4 cellular contexts compared by ENCODE assay signal in genomic region chr1:212487286-212487685, GRCh38.
A peak's percentile ranks its signal among the peaks of the same experiment; 100 is the strongest.
TF ChIP-seq lines count a peak whose summit lies in the region.

No MANE protein-coding gene starts in this region.

TF ChIP-seq in HEK293, 187 proteins besides CTCF, POLR2A, EP300 and RAD21 (continues in another document):
- TF ChIP-seq HOXA7 (CRISPR knock-in tag; IDR thresholded peaks at IDR 0.05; ENCODE audit: borderline replicate concordance) (no peak), SP7 (tag by site-specific recombination; IDR thresholded peaks at IDR 0.05) (peak; percentile 44; the same call in 1 of the 2 replicates), ZFHX2 (tag by site-specific recombination; conservative IDR thresholded peaks at IDR 0.05) (no peak), ZNF571 (tag by site-specific recombination; IDR thresholded peaks at IDR 0.05) (no peak), ZNF391 (tag by site-specific recombination; IDR thresholded peaks at IDR 0.05; ENCODE audit: borderline replicate concordance, low read depth) (no peak), GLIS2 (tag by site-specific recombination; IDR thresholded peaks at IDR 0.05) (no peak), ZNF48 (tag by site-specific recombination; IDR thresholded peaks at IDR 0.05) (no peak), ZIC2 (tag by site-specific recombination; IDR thresholded peaks at IDR 0.05) (peak; percentile 60), ZBTB17 (tag by site-specific recombination; IDR thresholded peaks at IDR 0.05) (no peak), SCRT2 (tag by site-specific recombination; IDR thresholded peaks at IDR 0.05) (peak; percentile 67), ZBTB26 (tag by site-specific recombination; optimal IDR thresholded peaks at IDR 0.05) (no peak), KLF17 (tag by site-specific recombination; IDR thresholded peaks at IDR 0.05) (no peak), ZBTB6 (tag by site-specific recombination; IDR thresholded peaks at IDR 0.05) (no peak), ZNF174 (tag by site-specific recombination; IDR thresholded peaks at IDR 0.05) (no peak), IKZF3 (tag by site-specific recombination; IDR thresholded peaks at IDR 0.05) (no peak), ZBTB48 (tag by site-specific recombination; IDR thresholded peaks at IDR 0.05) (no peak)

TF ChIP-seq in K562, 482 proteins besides CTCF, POLR2A, EP300 and RAD21:
- TF ChIP-seq SETDB1 (IDR thresholded peaks at IDR 0.05; ENCODE audit: low read length): no peak
- no peak for TF ChIP-seq NFRKB (IDR thresholded peaks at IDR 0.05; ENCODE audit: low read depth)
- no peak for TF ChIP-seq EZH2 (IDR thresholded peaks at IDR 0.05; ENCODE audit: borderline replicate concordance, low read depth, low read length)
- TF ChIP-seq ZNF41 (CRISPR knock-in tag; conservative IDR thresholded peaks at IDR 0.05): no peak
- peak; percentile 9; the same call in 1 of the 2 replicates for TF ChIP-seq SMAD4 (CRISPR knock-in tag; conservative IDR thresholded peaks at IDR 0.05)
TF ChIP-seq in K562: peak in this region for 1.

TF ChIP-seq in GM12891, 5 proteins besides CTCF, POLR2A, EP300 and RAD21:
- no peak for TF ChIP-seq POLR2AphosphoS5 (IDR thresholded peaks at IDR 0.05; ENCODE audit: low read depth, low read length)
- TF ChIP-seq PAX5 (IDR thresholded peaks at IDR 0.05; ENCODE audit: insufficient read depth, low read length, severe bottlenecking): no peak
- no peak for TF ChIP-seq SPI1 (IDR thresholded peaks at IDR 0.05; ENCODE audit: low read depth, low read length)

TF ChIP-seq in SK-N-SH, 30 proteins besides CTCF, POLR2A, EP300 and RAD21:
- TF ChIP-seq FOSL2 (IDR thresholded peaks at IDR 0.05; ENCODE audit: borderline replicate concordance, low read depth) (no peak), GATA2 (CRISPR knock-in tag; IDR thresholded peaks at IDR 0.05) (no peak), NFIC (IDR thresholded peaks at IDR 0.05; ENCODE audit: borderline replicate concordance) (no peak)
